In genomic region chr3:171204942-171205341, GRCh38 we compare ENCODE assay signal across 18 cellular contexts.
A peak's percentile ranks its signal among the peaks of the same experiment; 100 is the strongest.
DNase-seq lines count a peak whose midpoint lies in the region; ATAC-seq and TF ChIP-seq lines count a peak whose summit lies in the region.
"Had no signal": no experiment of that assay in that cellular context is flagged by ENCODE, and none has a peak within 500 bp of the region (broad histone marks: within the 10 kb centered on the region; RNA-seq: fewer than 3 reads in every experiment).

No MANE protein-coding gene starts in this region.

- H3K27ac ChIP-seq in RWPE2 (ENCODE audit: poor library complexity, severe bottlenecking) (no peak overlapping the region), endodermal cell (ENCODE audit: low read depth, low read length) (no peak overlapping the region), ovary (no peak overlapping the region)
- H3K27ac ChIP-seq: HL-60 had no signal

- no peak overlapping the region for H3K4me3 Mint-ChIP-seq in endodermal cell
- H3K4me3 Mint-ChIP-seq: H9 had no signal

- ATAC-seq in RWPE2 (ENCODE audit: low read depth) (peak; percentile 70), GM18870 (IDR thresholded peaks at IDR 0.05; ENCODE audit: unreplicated experiment) (no peak), left colon (no peak)

- peak overlapping the region; percentile 18 for H3K27ac Mint-ChIP-seq in endodermal cell

- no peaks in the 10 kb centered on the region for H3K27me3 Mint-ChIP-seq in endodermal cell (ENCODE audit: insufficient read depth)

- H3K4me1 Mint-ChIP-seq in endodermal cell: peaks cover 19% of the 10 kb centered on the region

- H3K36me3 Mint-ChIP-seq in endodermal cell (ENCODE audit: low read depth): no peaks in the 10 kb centered on the region

- WGBS in endodermal cell (ENCODE audit: insufficient coverage in 1 of 2, insufficient read length in 1 of 2), 2 experiments: 100% methylated on average over 1 of the region's 1 CpG; no CpG with 5 or more reads in 1 of the 2 experiments
- WGBS in ovary, 3 donors: 91 to 92% (median 91%) methylated on average over 1 of the region's 1 CpG

- H3K27me3 ChIP-seq in RWPE2 (ENCODE audit: insufficient read depth, poor library complexity, severe bottlenecking) (no peaks in the 10 kb centered on the region), endodermal cell (ENCODE audit: control insufficient read depth, insufficient read depth, low read length, poor library complexity, severe bottlenecking) (no peaks in the 10 kb centered on the region), ovary (no peaks in the 10 kb centered on the region)

- in situ Hi-C loops in ACHN (cut with HindIII; ENCODE audit: low pct_ligation_motif_present, low pct_unique_long_range_greater_than_20kb, low sequenced_read_pairs): no loop called here

- peak; percentile 20 for DNase-seq in HPDE6-E6E7 (ENCODE audit: extremely low spot score)
- no peak for DNase-seq in RWPE2 (ENCODE audit: low spot score)
- no peak for DNase-seq in endodermal cell
- DNase-seq in lung microvascular endothelial cell (ENCODE audit: low read depth in 2 of 2): peak; percentile 62 to 86
- DNase-seq in ovary: no peak
- no peak for DNase-seq in left colon
- no peak for DNase-seq in ACHN
- DNase-seq: C1 segment of cervical spinal cord; DMS79; H9; NCI-H1105; NCI-H2081 treated with DMSO at 0.1 percent for 48 hours; NCI-H446 treated with DMSO at 0.1 percent for 48 hours; NCI-H748 treated with DMSO at 0.1 percent for 48 hours; NK-92 treated with Interleukin-12 subunit alpha and Interleukin-12 subunit beta, amount 100 ng/mL, for 24 hours; SHP77 treated with DMSO at 0.1 percent for 48 hours had no signal

- peaks cover 2% of the 10 kb centered on the region for H3K9me3 Mint-ChIP-seq in endodermal cell
- H3K9me3 Mint-ChIP-seq: H9 had no signal

- TF ChIP-seq POLR2A in ovary (IDR thresholded peaks at IDR 0.05): no peak

- no peak for TF ChIP-seq EP300 in ovary (IDR thresholded peaks at IDR 0.05)

- H3K9ac ChIP-seq in endodermal cell (ENCODE audit: extremely low read depth, low read length, poor library complexity, severe bottlenecking): no peak overlapping the region

- H3K36me3 ChIP-seq in RWPE2 (ENCODE audit: low read depth) (no peaks in the 10 kb centered on the region), endodermal cell (ENCODE audit: control insufficient read depth, insufficient read depth, low read length) (no peaks in the 10 kb centered on the region), ovary (no peaks in the 10 kb centered on the region)

- no peak for TF ChIP-seq CTCF in RWPE2 (IDR thresholded peaks at IDR 0.05; ENCODE audit: poor library complexity, severe bottlenecking)
- no peak for TF ChIP-seq CTCF in endodermal cell (conservative IDR thresholded peaks at IDR 0.05)
- TF ChIP-seq CTCF in ovary (IDR thresholded peaks at IDR 0.05): no peak

- H3K4me3 ChIP-seq in RWPE2 (ENCODE audit: severe bottlenecking): no peak overlapping the region
- no peak overlapping the region for H3K4me3 ChIP-seq in endodermal cell (ENCODE audit: low read length)
- H3K4me3 ChIP-seq in ovary: no peak overlapping the region

- peaks cover 5% of the 10 kb centered on the region for H3K4me1 ChIP-seq in RWPE2 (ENCODE audit: insufficient read depth, poor library complexity, severe bottlenecking)
- H3K4me1 ChIP-seq in endodermal cell (ENCODE audit: control insufficient read depth, insufficient read depth, low read length): no peaks in the 10 kb centered on the region
- no peaks in the 10 kb centered on the region for H3K4me1 ChIP-seq in ovary (ENCODE audit: insufficient read depth)

- intact Hi-C loops in ovary (cut with DNase I): no loop called here
- intact Hi-C loops in left colon (cut with DNase I, micrococcal nuclease): no loop called here

- no peaks in the 10 kb centered on the region for H3K9me3 ChIP-seq in RWPE2 (ENCODE audit: severe bottlenecking)
- peaks cover 5% of the 10 kb centered on the region for H3K9me3 ChIP-seq in endodermal cell (ENCODE audit: control insufficient read depth, low read length)
- no peaks in the 10 kb centered on the region for H3K9me3 ChIP-seq in ovary

Comparison
In these comparisons a context has a peak if more than half of its experiments do, and no peak if none do; other contexts are left out.
1. DNase-seq: peak in HPDE6-E6E7 (single experiment) and lung microvascular endothelial cell (2 of 2); none in RWPE2 (single experiment), endodermal cell (single experiment), ovary (0 of 5), left colon (0 of 2) and ACHN (single experiment).